In the genomic region with DNA sequence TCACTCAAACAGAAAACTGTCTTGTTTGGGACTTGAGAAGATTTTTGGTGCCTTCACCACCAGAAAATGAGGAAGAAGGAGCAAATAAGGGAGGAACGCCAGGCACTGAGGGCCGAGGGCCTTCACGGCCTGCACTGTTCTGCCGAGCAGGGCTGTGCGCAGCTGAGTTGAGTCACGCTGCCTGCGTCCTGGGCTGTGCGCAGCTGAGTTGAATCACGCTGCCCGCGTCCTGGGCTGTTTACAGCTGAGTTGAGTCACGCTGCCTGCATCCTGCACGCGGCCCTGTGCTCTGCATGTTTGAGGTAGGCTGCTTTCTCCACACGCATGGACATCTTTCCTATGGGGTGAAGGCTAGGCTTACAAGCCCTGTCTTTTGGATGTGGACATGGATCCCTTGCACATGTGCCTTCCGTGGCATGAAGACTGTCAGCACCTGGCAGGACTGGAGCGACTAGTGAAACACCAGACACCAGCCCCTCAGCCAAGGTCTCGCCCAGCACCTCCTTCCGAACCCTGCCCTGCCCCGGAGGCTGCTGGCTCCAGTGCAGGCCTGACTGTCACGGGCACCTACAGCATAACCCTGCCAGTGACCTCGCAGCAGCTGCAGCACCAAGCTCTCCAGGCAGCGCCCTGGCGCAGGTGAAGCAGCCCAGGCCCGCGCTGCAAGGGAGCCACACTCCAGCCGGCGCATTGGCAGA, we compare ENCODE assay signal across 11 cellular contexts.
A peak's percentile ranks its signal among the peaks of the same experiment; 100 is the strongest.
DNase-seq lines count a peak whose midpoint lies in the region; ATAC-seq and TF ChIP-seq lines count a peak whose summit lies in the region.
"Had no signal": no experiment of that assay in that cellular context is flagged by ENCODE, and none has a peak within 500 bp of the region (broad histone marks: within the 10 kb centered on the region; RNA-seq: fewer than 3 reads in every experiment).

No MANE protein-coding gene starts in this region.

- intact Hi-C loops in esophagus squamous epithelium (cut with DNase I): no loop called here

- no peaks in the 10 kb centered on the region for H3K36me3 ChIP-seq in OCI-LY3 (replicated peaks; ENCODE audit: low read depth, low read length)
- no peaks in the 10 kb centered on the region for H3K36me3 ChIP-seq in esophagus squamous epithelium

- WGBS in esophagus squamous epithelium, 2 donors: 21 to 68% methylated on average over 10 to 12 of the region's 28 CpGs

- ATAC-seq in WTC11: no peak
- ATAC-seq: CD8-positive, alpha-beta T cell had no signal

- H3K4me3 ChIP-seq in OCI-LY3 (ENCODE audit: low read length) (no peak overlapping the region), esophagus squamous epithelium (no peak overlapping the region)

- no peaks in the 10 kb centered on the region for H3K27me3 Mint-ChIP-seq in WTC11 (ENCODE audit: low read depth)

- H3K9me3 Mint-ChIP-seq in WTC11: peaks cover 8% of the 10 kb centered on the region
- H3K9me3 Mint-ChIP-seq: CD8-positive, alpha-beta T cell; dendritic cell treated with granulocyte-macrophage colony-stimulating factor and Interleukin-4, amounts not matched to agents 40 ng/mL and 50 ng/mL, for 4 days; neural crest cell had no signal

- POLR2A ChIA-PET in WTC11 (lab: Charles Lee): no interaction called here

- no peak overlapping the region for H3K9ac ChIP-seq in OCI-LY3 (ENCODE audit: low read length)

- H3K27ac ChIP-seq in OCI-LY3 (ENCODE audit: low read length) (peak overlapping the region; percentile 22; the same call in 1 of the 2 replicates), esophagus squamous epithelium (peak overlapping the region in 3 of 4 donors; percentile 34 to 42 (median 38))

- no peaks in the 10 kb centered on the region for H3K79me2 ChIP-seq in OCI-LY3 (ENCODE audit: low read length)

- H3K9me3 ChIP-seq in OCI-LY3 (ENCODE audit: insufficient read depth, low read length) (no peaks in the 10 kb centered on the region), esophagus squamous epithelium (no peaks in the 10 kb centered on the region)

- TF ChIP-seq CTCF in OCI-LY3 (IDR thresholded peaks at IDR 0.05; ENCODE audit: low read depth, low read length) (no peak), esophagus squamous epithelium (IDR thresholded peaks at IDR 0.05) (no peak), WTC11 (IDR thresholded peaks at IDR 0.05) (no peak)

- H2AFZ ChIP-seq in OCI-LY3 (ENCODE audit: low read depth, low read length): peak overlapping the region; percentile 25; the same call in 1 of the 2 replicates

- H3K36me3 Mint-ChIP-seq in WTC11: no peaks in the 10 kb centered on the region
- H3K36me3 Mint-ChIP-seq: CD8-positive, alpha-beta T cell had no signal

- H3K4me1 ChIP-seq in OCI-LY3 (ENCODE audit: low read length) (peaks cover 26% of the 10 kb centered on the region), esophagus squamous epithelium (no peaks in the 10 kb centered on the region)

- no peak overlapping the region for H3K27ac Mint-ChIP-seq in WTC11
- H3K27ac Mint-ChIP-seq: CD8-positive, alpha-beta T cell; dendritic cell treated with granulocyte-macrophage colony-stimulating factor and Interleukin-4, amounts not matched to agents 40 ng/mL and 50 ng/mL, for 4 days had no signal

- H4K20me1 ChIP-seq in OCI-LY3 (ENCODE audit: insufficient read depth, low read length): no peaks in the 10 kb centered on the region

- H3K4me3 Mint-ChIP-seq in WTC11: no peak overlapping the region
- H3K4me3 Mint-ChIP-seq: CD8-positive, alpha-beta T cell; dendritic cell treated with granulocyte-macrophage colony-stimulating factor and Interleukin-4, amounts not matched to agents 40 ng/mL and 50 ng/mL, for 4 days; neural crest cell had no signal

- H3K4me1 Mint-ChIP-seq in WTC11: no peaks in the 10 kb centered on the region
- H3K4me1 Mint-ChIP-seq: neural crest cell had no signal

- CTCF ChIA-PET in WTC11 (lab: Charles Lee): interaction anchor here (1.3 kb wide), 1 partner anchor 253 kb away, joined by 3 read pairs; no protein-coding TSS in a partner anchor

- H3K4me2 ChIP-seq in OCI-LY3 (ENCODE audit: low read length): 0 out of 2 replicates have a peak overlapping the region, but pooled peaks have one; percentile 10

- no peaks in the 10 kb centered on the region for H3K27me3 ChIP-seq in OCI-LY3 (ENCODE audit: low read depth, low read length)
- peaks cover 0 to 19% (median 0%) of the 10 kb centered on the region in 4 donors for H3K27me3 ChIP-seq in esophagus squamous epithelium

- peak; percentile 59 for DNase-seq in activated effector memory CD4-positive, alpha-beta T cell treated with anti-CD3 and anti-CD28 coated beads, Interleukin-2, amount 50 U/mL, for 16 hours
- DNase-seq in activated effector memory CD4-positive, alpha-beta T cell treated with Interleukin-2 at 50 U/mL for 16 hours: no peak
- DNase-seq in esophagus squamous epithelium (lab: John Stamatoyannopoulos, UW) (no peak), superior temporal gyrus (ENCODE audit: extremely low spot score) (peak; percentile 18), NCI-H2227 (lab: John Stamatoyannopoulos, UW; ENCODE audit: unreplicated experiment) (no peak), WTC11 (ENCODE audit: low spot score) (no peak), iPS-NIHi11 (ENCODE audit: low spot score) (no peak)
- DNase-seq: CD8-positive, alpha-beta T cell had no signal

- no peak for TF ChIP-seq POLR2A in esophagus squamous epithelium (IDR thresholded peaks at IDR 0.05)

TF ChIP-seq in WTC11, 78 proteins besides CTCF, POLR2A, EP300 and RAD21:
- TF ChIP-seq SMAD4 (CRISPR knock-in tag; IDR thresholded peaks at IDR 0.05) (no peak), TP53 (CRISPR knock-in tag; IDR thresholded peaks at IDR 0.05) (no peak)
- TF ChIP-seq, protein P1, sequence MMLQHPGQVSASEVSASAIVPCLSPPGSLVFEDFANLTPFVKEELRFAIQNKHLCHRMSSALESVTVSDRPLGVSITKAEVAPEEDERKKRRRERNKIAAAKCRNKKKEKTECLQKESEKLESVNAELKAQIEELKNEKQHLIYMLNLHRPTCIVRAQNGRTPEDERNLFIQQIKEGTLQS (CRISPR knock-in tag; conservative IDR thresholded peaks at IDR 0.05): no peak
- TF ChIP-seq, protein P2, sequence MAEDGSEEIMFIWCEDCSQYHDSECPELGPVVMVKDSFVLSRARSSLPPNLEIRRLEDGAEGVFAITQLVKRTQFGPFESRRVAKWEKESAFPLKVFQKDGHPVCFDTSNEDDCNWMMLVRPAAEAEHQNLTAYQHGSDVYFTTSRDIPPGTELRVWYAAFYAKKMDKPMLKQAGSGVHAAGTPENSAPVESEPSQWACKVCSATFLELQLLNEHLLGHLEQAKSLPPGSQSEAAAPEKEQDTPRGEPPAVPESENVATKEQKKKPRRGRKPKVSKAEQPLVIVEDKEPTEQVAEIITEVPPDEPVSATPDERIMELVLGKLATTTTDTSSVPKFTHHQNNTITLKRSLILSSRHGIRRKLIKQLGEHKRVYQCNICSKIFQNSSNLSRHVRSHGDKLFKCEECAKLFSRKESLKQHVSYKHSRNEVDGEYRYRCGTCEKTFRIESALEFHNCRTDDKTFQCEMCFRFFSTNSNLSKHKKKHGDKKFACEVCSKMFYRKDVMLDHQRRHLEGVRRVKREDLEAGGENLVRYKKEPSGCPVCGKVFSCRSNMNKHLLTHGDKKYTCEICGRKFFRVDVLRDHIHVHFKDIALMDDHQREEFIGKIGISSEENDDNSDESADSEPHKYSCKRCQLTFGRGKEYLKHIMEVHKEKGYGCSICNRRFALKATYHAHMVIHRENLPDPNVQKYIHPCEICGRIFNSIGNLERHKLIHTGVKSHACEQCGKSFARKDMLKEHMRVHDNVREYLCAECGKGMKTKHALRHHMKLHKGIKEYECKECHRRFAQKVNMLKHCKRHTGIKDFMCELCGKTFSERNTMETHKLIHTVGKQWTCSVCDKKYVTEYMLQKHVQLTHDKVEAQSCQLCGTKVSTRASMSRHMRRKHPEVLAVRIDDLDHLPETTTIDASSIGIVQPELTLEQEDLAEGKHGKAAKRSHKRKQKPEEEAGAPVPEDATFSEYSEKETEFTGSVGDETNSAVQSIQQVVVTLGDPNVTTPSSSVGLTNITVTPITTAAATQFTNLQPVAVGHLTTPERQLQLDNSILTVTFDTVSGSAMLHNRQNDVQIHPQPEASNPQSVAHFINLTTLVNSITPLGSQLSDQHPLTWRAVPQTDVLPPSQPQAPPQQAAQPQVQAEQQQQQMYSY (CRISPR knock-in tag; IDR thresholded peaks at IDR 0.05): no peak

Comparison
In these comparisons a context has a peak if more than half of its experiments do, and no peak if none do; other contexts are left out.
1. DNase-seq: peak in activated effector memory CD4-positive, alpha-beta T cell treated with anti-CD3 and anti-CD28 coated beads, Interleukin-2, amount 50 U/mL, for 16 hours (single experiment) and superior temporal gyrus (single experiment); none in activated effector memory CD4-positive, alpha-beta T cell treated with Interleukin-2 at 50 U/mL for 16 hours (single experiment), esophagus squamous epithelium (single experiment), NCI-H2227 (single experiment), WTC11 (single experiment) and iPS-NIHi11 (single experiment).